Comparison of ENCODE assay signal across 31 cellular contexts in the genomic region with DNA sequence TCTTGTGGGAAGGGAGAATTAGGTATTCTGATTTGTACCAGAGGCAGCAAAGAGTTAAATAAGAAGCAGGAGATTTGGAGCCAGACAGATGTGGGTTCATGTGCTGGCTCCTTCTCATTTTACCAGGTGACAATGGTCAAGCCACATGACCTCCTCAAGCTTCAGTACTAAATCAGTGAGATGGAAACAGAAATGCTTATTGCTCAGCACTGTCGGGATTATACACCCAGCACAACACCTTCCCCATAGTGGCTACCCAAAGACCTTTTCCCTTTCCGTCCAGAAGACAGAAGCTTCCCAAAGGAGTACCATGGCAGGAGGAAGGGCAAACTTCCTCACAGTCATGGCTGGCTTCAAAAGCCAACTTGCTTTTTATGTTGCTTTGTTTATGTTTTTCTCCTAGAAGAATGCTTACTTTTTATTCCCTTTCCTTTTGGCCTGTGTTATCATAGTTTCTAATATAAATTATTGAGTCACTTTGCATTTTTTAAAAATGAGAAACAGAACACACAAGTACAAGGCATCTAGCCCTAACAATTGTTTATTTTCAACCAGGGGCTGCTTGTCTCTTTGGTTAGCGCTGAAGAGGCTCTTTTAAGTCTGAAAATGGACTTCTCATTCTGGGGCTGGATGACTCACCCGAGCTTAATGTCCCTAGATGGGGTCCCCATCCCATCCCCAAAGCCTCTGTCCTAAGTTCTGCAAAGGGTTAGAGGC.
DNase-seq lines count a peak whose midpoint lies in the region; ATAC-seq, FAIRE-seq and TF ChIP-seq lines count a peak whose summit lies in the region.
"Had no signal": no experiment of that assay in that cellular context is flagged by ENCODE, and none has a peak within 500 bp of the region (broad histone marks: within the 10 kb centered on the region; RNA-seq: fewer than 3 reads in every experiment).

No MANE protein-coding gene starts in this region.

- no peak for TF ChIP-seq CTCF in fibroblast of villous mesenchyme (IDR thresholded peaks at IDR 0.05; ENCODE audit: insufficient read depth, low read depth, low read length)
- no peak for TF ChIP-seq CTCF in thyroid gland (IDR thresholded peaks at IDR 0.05)
- TF ChIP-seq CTCF in pancreas (IDR thresholded peaks at IDR 0.05) = no peak

- peaks cover 17% of the 10 kb centered on the region for H3K27me3 Mint-ChIP-seq in T-helper 17 cell
- H3K27me3 Mint-ChIP-seq: activated naive CD4-positive, alpha-beta T cell treated with anti-CD3 and anti-CD28 coated beads, Interleukin-2, amount 50 U/mL, for 24 hours; CD4-positive, alpha-beta memory T cell had no signal

- DNase-seq in DMS79 treated with DMSO at 0.1 percent for 48 hours (lab: John Stamatoyannopoulos, UW) (peak; percentile 35), DMS79 (lab: John Stamatoyannopoulos, UW) (no peak), T-helper 17 cell (no peak), fibroblast of villous mesenchyme (ENCODE audit: low read depth) (peak; percentile 60), thyroid gland (no peak), activated T-cell treated with anti-CD3 and anti-CD28 coated beads for 4 hours (no peak), frontal cortex (ENCODE audit: low spot score in 2 of 2) (no peak), pancreas (no peak)
- DNase-seq: activated CD4-positive, alpha-beta T cell treated with anti-CD3 and anti-CD28 coated beads for 4 hours; activated CD8-positive, alpha-beta memory T cell treated with anti-CD3 and anti-CD28 coated beads for 24 hours; AML-193; CD4-positive, alpha-beta memory T cell; heart left ventricle; Karpas-422; kidney; naive B cell; NCI-H1436; NCI-H2081; NCI-H446; NCI-H774; SHP77 treated with DMSO at 0.1 percent for 48 hours; stimulated activated CD4-positive, alpha-beta T cell treated with anti-CD3 and anti-CD28 coated beads, Interleukin-15, amount 100 ng/mL, for 24 hours; substantia nigra; T1000; upper lobe of right lung had no signal

- H3K4me3 ChIP-seq in fibroblast of villous mesenchyme (ENCODE audit: low read depth, low read length) (no peak overlapping the region), thyroid gland (replicated peaks in 1 of 3) (no peak overlapping the region), pancreas (no peak overlapping the region)
- H3K4me3 ChIP-seq: heart left ventricle, upper lobe of right lung had no signal

- intact Hi-C loops in thyroid gland (cut with DNase I) = no loop called here
- intact Hi-C loops in pancreas (cut with DNase I) = loop anchor here in 1 of 3 donors (5.0 kb wide), 1 partner anchor 748 kb away; no protein-coding TSS in a partner anchor

- H3K27ac Mint-ChIP-seq in T-helper 17 cell = peak overlapping the region; percentile 44
- H3K27ac Mint-ChIP-seq: activated naive CD4-positive, alpha-beta T cell treated with anti-CD3 and anti-CD28 coated beads, Interleukin-2, amount 50 U/mL, for 24 hours; stimulated activated memory B cell treated with anti-CD40 and anti-IgM and Interleukin-4, amounts not matched to agents 10 μg/mL and 1 μg/mL and 100 μg/mL, for 72 hours had no signal

- ATAC-seq in T-helper 17 cell = no peak
- no peak for ATAC-seq in pancreas
- ATAC-seq: heart left ventricle; stimulated activated memory B cell treated with anti-CD40 and anti-IgM and Interleukin-4, amounts not matched to agents 10 μg/mL and 1 μg/mL and 100 μg/mL, for 72 hours; upper lobe of right lung had no signal

- no peak overlapping the region for H3K4me3 Mint-ChIP-seq in T-helper 17 cell
- H3K4me3 Mint-ChIP-seq: activated naive CD4-positive, alpha-beta T cell treated with anti-CD3 and anti-CD28 coated beads, Interleukin-2, amount 50 U/mL, for 24 hours; CD4-positive, alpha-beta memory T cell; naive B cell; stimulated activated memory B cell treated with anti-CD40 and anti-IgM and Interleukin-4, amounts not matched to agents 10 μg/mL and 1 μg/mL and 100 μg/mL, for 72 hours had no signal

- 60 to 66% methylated on average over 4 of the region's 4 CpGs for WGBS in thyroid gland, 2 donors
- WGBS in pancreas, 2 donors = 73 to 75% methylated on average over 4 of the region's 4 CpGs

- TF ChIP-seq POLR2A in thyroid gland (IDR thresholded peaks at IDR 0.05) = no peak

- H3K4me1 ChIP-seq in thyroid gland (peaks cover 26 to 28% of the 10 kb centered on the region in 2 donors), pancreas (no peaks in the 10 kb centered on the region)
- H3K4me1 ChIP-seq: heart left ventricle had no signal

- no peaks in the 10 kb centered on the region for H3K27me3 ChIP-seq in thyroid gland
- no peaks in the 10 kb centered on the region for H3K27me3 ChIP-seq in pancreas
- H3K27me3 ChIP-seq: heart left ventricle, upper lobe of right lung had no signal

- peaks cover 6% of the 10 kb centered on the region for H3K4me1 Mint-ChIP-seq in T-helper 17 cell
- H3K4me1 Mint-ChIP-seq: naive B cell; stimulated activated memory B cell treated with anti-CD40 and anti-IgM and Interleukin-4, amounts not matched to agents 10 μg/mL and 1 μg/mL and 100 μg/mL, for 72 hours had no signal

- no peaks in the 10 kb centered on the region for H3K9me3 ChIP-seq in T-helper 17 cell (ENCODE audit: control insufficient read depth, low read length, poor library complexity, severe bottlenecking)
- no peaks in the 10 kb centered on the region for H3K9me3 ChIP-seq in thyroid gland
- no peaks in the 10 kb centered on the region for H3K9me3 ChIP-seq in pancreas
- H3K9me3 ChIP-seq: heart left ventricle, upper lobe of right lung had no signal

- no peaks in the 10 kb centered on the region for H3K36me3 ChIP-seq in thyroid gland
- no peaks in the 10 kb centered on the region for H3K36me3 ChIP-seq in pancreas
- H3K36me3 ChIP-seq: heart left ventricle, upper lobe of right lung had no signal

- H3K27ac ChIP-seq in thyroid gland (peak overlapping the region; percentile 20 to 87 (median 43)), pancreas (no peak overlapping the region)
- H3K27ac ChIP-seq: 22Rv1, upper lobe of right lung, VCaP had no signal

- FAIRE-seq in frontal cortex (lab: Jason Lieb, UNC) (no peak), pancreas (lab: Jason Lieb, UNC) (no peak)
- FAIRE-seq: endothelial cell of umbilical vein, kidney, RCC 7860 had no signal

- peaks cover 3% of the 10 kb centered on the region for H3K36me3 Mint-ChIP-seq in T-helper 17 cell (ENCODE audit: low read depth)
- H3K36me3 Mint-ChIP-seq: activated naive CD4-positive, alpha-beta T cell treated with anti-CD3 and anti-CD28 coated beads, Interleukin-2, amount 50 U/mL, for 24 hours; CD4-positive, alpha-beta memory T cell; naive B cell; stimulated activated memory B cell treated with anti-CD40 and anti-IgM and Interleukin-4, amounts not matched to agents 10 μg/mL and 1 μg/mL and 100 μg/mL, for 72 hours had no signal

Comparison
In these comparisons a context has a peak if more than half of its experiments do, and no peak if none do; other contexts are left out.
1. DNase-seq: peak in DMS79 treated with DMSO at 0.1 percent for 48 hours (single experiment) and fibroblast of villous mesenchyme (single experiment); none in DMS79 (single experiment), T-helper 17 cell (0 of 3), thyroid gland (0 of 2), activated T-cell treated with anti-CD3 and anti-CD28 coated beads for 4 hours (single experiment), frontal cortex (0 of 2) and pancreas (0 of 6).
2. H3K27ac ChIP-seq: peak in thyroid gland (3 of 3); none in pancreas (0 of 4).